ENCODE assay signal across 1 cellular context in genomic region chr15:96165775-96166174, GRCh38.
TF ChIP-seq lines count a peak whose summit lies in the region.

No MANE protein-coding gene starts in this region.

TF ChIP-seq in SK-N-SH, 30 proteins besides CTCF, POLR2A, EP300 and RAD21 (continued from another document):
- no peak for TF ChIP-seq REST (IDR thresholded peaks at IDR 0.05; ENCODE audit: low read depth, low read length)
- no peak for TF ChIP-seq MXI1 (IDR thresholded peaks at IDR 0.05; ENCODE audit: low read depth, low read length)
- TF ChIP-seq TAF1 (IDR thresholded peaks at IDR 0.05; ENCODE audit: borderline replicate concordance, low read depth, low read length): no peak
- TF ChIP-seq SIN3A (IDR thresholded peaks at IDR 0.05; ENCODE audit: borderline replicate concordance, low read depth, low read length): no peak
- TF ChIP-seq YY1 (IDR thresholded peaks at IDR 0.05; ENCODE audit: low read depth): no peak
- TF ChIP-seq CHD2 (IDR thresholded peaks at IDR 0.05; ENCODE audit: low read length, partially characterized antibody): no peak
- no peak for TF ChIP-seq FOXM1 (IDR thresholded peaks at IDR 0.05; ENCODE audit: low read depth)
- TF ChIP-seq MEF2A (IDR thresholded peaks at IDR 0.05; ENCODE audit: borderline replicate concordance, low read depth): no peak
- TF ChIP-seq ELF1 (IDR thresholded peaks at IDR 0.05): no peak
- no peak for TF ChIP-seq GATA2 (CRISPR knock-in tag; IDR thresholded peaks at IDR 0.05)
- TF ChIP-seq USF1 (IDR thresholded peaks at IDR 0.05; ENCODE audit: borderline replicate concordance, low read depth): no peak
- TF ChIP-seq POLR2AphosphoS5 (IDR thresholded peaks at IDR 0.05; ENCODE audit: low read depth, low read length): no peak
- no peak for TF ChIP-seq ZBTB33 (IDR thresholded peaks at IDR 0.05; ENCODE audit: borderline replicate concordance, low read depth)
- no peak for TF ChIP-seq IRF3 (IDR thresholded peaks at IDR 0.05; ENCODE audit: low read depth, low read length)
